Comparison of ENCODE assay signal across 26 cellular contexts in genomic region chr9:88462191-88462590, GRCh38.
DNase-seq lines count a peak whose midpoint lies in the region; ATAC-seq and TF ChIP-seq lines count a peak whose summit lies in the region.
"Had no signal": no experiment of that assay in that cellular context is flagged by ENCODE, and none has a peak within 500 bp of the region (broad histone marks: within the 10 kb centered on the region; RNA-seq: fewer than 3 reads in every experiment).

No MANE protein-coding gene starts in this region.

- H3K4me3 Mint-ChIP-seq in stimulated activated effector memory CD8-positive, alpha-beta T cell treated with anti-CD3 and anti-CD28 coated beads, Interleukin-12 subunit alpha, Interleukin-12 subunit beta, amount 100 ng/mL, for 72 hours = no peak overlapping the region
- H3K4me3 Mint-ChIP-seq: activated T-cell treated with anti-CD3 and anti-CD28 coated beads, Interleukin-2, amount 50 U/mL, for 4 hours; naive B cell; stimulated activated naive B cell treated with anti-CD40 and anti-IgM and Interleukin-4, amounts not matched to agents 10 μg/mL and 1 μg/mL and 100 μg/mL, for 72 hours; T-helper 1 cell treated with Interleukin-12 subunit alpha and Interleukin-12 subunit beta and Interleukin-4 antibody, amounts not matched to agents 30 μg/mL and 1 μg/mL, for 36 hours had no signal

- no peak for TF ChIP-seq CTCF in mammary epithelial cell (conservative IDR thresholded peaks at IDR 0.05 in 1 of 2, IDR thresholded peaks at IDR 0.05 in 1 of 2; ENCODE audit: extremely low read depth in 1 of 2, insufficient read depth in 1 of 2, low read depth in 1 of 2, low read length in 2 of 2)

- peaks cover 30% of the 10 kb centered on the region for H3K4me1 Mint-ChIP-seq in stimulated activated effector memory CD8-positive, alpha-beta T cell treated with anti-CD3 and anti-CD28 coated beads, Interleukin-12 subunit alpha, Interleukin-12 subunit beta, amount 100 ng/mL, for 72 hours

- in situ Hi-C loops in mammary epithelial cell (cut with MboI; ENCODE audit: low sequenced_read_pairs in 2 of 2) = no loop called here
- in situ Hi-C loops in HAP-1 (cut with MboI; ENCODE audit: low sequenced_read_pairs) = no loop called here

- no peak overlapping the region for H3K9ac ChIP-seq in mammary epithelial cell (ENCODE audit: insufficient read depth, low read length)
- no peak overlapping the region for H3K9ac ChIP-seq in Karpas-422 (ENCODE audit: low read length)

- no peak overlapping the region for H3K4me3 ChIP-seq in mammary epithelial cell (replicated peaks in 1 of 3; ENCODE audit: insufficient read depth in 1 of 3, low read depth in 2 of 3, low read length in 3 of 3)
- no peak overlapping the region for H3K4me3 ChIP-seq in Karpas-422 (ENCODE audit: low read length)
- H3K4me3 ChIP-seq in HAP-1 = no peak overlapping the region
- H3K4me3 ChIP-seq: cardiac muscle cell, K562, SK-N-MC, spleen, uterus had no signal

- H4K20me1 ChIP-seq in mammary epithelial cell (ENCODE audit: insufficient read depth, low read length) (no peaks in the 10 kb centered on the region), Karpas-422 (ENCODE audit: insufficient read depth, low read depth, low read length) (no peaks in the 10 kb centered on the region)

- dilution Hi-C loops in mammary epithelial cell (cut with HindIII; ENCODE audit: low sequenced_read_pairs) = no loop called here

- H3K9me3 Mint-ChIP-seq in stimulated activated effector memory CD8-positive, alpha-beta T cell treated with anti-CD3 and anti-CD28 coated beads, Interleukin-12 subunit alpha, Interleukin-12 subunit beta, amount 100 ng/mL, for 72 hours = no peaks in the 10 kb centered on the region
- H3K9me3 Mint-ChIP-seq: activated T-cell treated with anti-CD3 and anti-CD28 coated beads, Interleukin-2, amount 50 U/mL, for 4 hours; naive B cell; stimulated activated naive B cell treated with anti-CD40 and anti-IgM and Interleukin-4, amounts not matched to agents 10 μg/mL and 1 μg/mL and 100 μg/mL, for 72 hours; T-helper 1 cell treated with Interleukin-12 subunit alpha and Interleukin-12 subunit beta and Interleukin-4 antibody, amounts not matched to agents 30 μg/mL and 1 μg/mL, for 36 hours had no signal

- 87% methylated on average over 6 of the region's 6 CpGs for WGBS in mammary epithelial cell (ENCODE audit: low coverage, missing lambda C conversion rate)

- CTCF ChIA-PET in mammary epithelial cell (lab: Charles Lee; ENCODE audit: low non-redundant PET) = no interaction called here

- H3K4me2 ChIP-seq in mammary epithelial cell (ENCODE audit: insufficient read depth, low read depth, low read length) (peak overlapping the region; percentile 15), Karpas-422 (ENCODE audit: low read depth, low read length, poor library complexity, severe bottlenecking) (no peak overlapping the region)

- H3K36me3 Mint-ChIP-seq in stimulated activated effector memory CD8-positive, alpha-beta T cell treated with anti-CD3 and anti-CD28 coated beads, Interleukin-12 subunit alpha, Interleukin-12 subunit beta, amount 100 ng/mL, for 72 hours = peaks cover 16% of the 10 kb centered on the region

- H3K4me1 ChIP-seq in mammary epithelial cell (ENCODE audit: insufficient read depth, low read length) (peaks cover 50% of the 10 kb centered on the region), Karpas-422 (ENCODE audit: low read length) (no peaks in the 10 kb centered on the region), HAP-1 (peaks cover 4% of the 10 kb centered on the region; the same call in 1 of the 2 replicates)
- H3K4me1 ChIP-seq: spleen had no signal

- no peak overlapping the region for H3K27ac Mint-ChIP-seq in stimulated activated effector memory CD8-positive, alpha-beta T cell treated with anti-CD3 and anti-CD28 coated beads, Interleukin-12 subunit alpha, Interleukin-12 subunit beta, amount 100 ng/mL, for 72 hours
- H3K27ac Mint-ChIP-seq: naive B cell; stimulated activated naive B cell treated with anti-CD40 and anti-IgM and Interleukin-4, amounts not matched to agents 10 μg/mL and 1 μg/mL and 100 μg/mL, for 72 hours; T-helper 1 cell treated with Interleukin-12 subunit alpha and Interleukin-12 subunit beta and Interleukin-4 antibody, amounts not matched to agents 30 μg/mL and 1 μg/mL, for 36 hours had no signal

- H2AFZ ChIP-seq in mammary epithelial cell (ENCODE audit: low read depth, low read length) = no peak overlapping the region
- H2AFZ ChIP-seq in Karpas-422 (ENCODE audit: low read length) = no peak overlapping the region

- H3K9me3 ChIP-seq in mammary epithelial cell (replicated peaks; ENCODE audit: insufficient read depth, low read length) (no peaks in the 10 kb centered on the region), Karpas-422 (ENCODE audit: low read length) (no peaks in the 10 kb centered on the region), HAP-1 (no peaks in the 10 kb centered on the region)
- H3K9me3 ChIP-seq: spleen, uterus had no signal

- no peaks in the 10 kb centered on the region for H3K9me2 ChIP-seq in Karpas-422 (replicated peaks; ENCODE audit: insufficient read depth, low read length)

- H3K27me3 ChIP-seq in mammary epithelial cell (ENCODE audit: insufficient read depth, low read length) = no peaks in the 10 kb centered on the region
- H3K27me3 ChIP-seq in Karpas-422 (ENCODE audit: low read length) = no peaks in the 10 kb centered on the region
- no peaks in the 10 kb centered on the region for H3K27me3 ChIP-seq in HAP-1 (ENCODE audit: low read depth)
- H3K27me3 ChIP-seq: cardiac muscle cell, spleen, uterus had no signal

- peaks cover 56% of the 10 kb centered on the region for H3K79me2 ChIP-seq in mammary epithelial cell (ENCODE audit: insufficient read depth, low read length)
- peaks cover 62% of the 10 kb centered on the region for H3K79me2 ChIP-seq in Karpas-422 (ENCODE audit: low read length)

- peaks cover 1% of the 10 kb centered on the region for H3K36me3 ChIP-seq in mammary epithelial cell (ENCODE audit: insufficient read depth, low read length)
- H3K36me3 ChIP-seq in Karpas-422 (ENCODE audit: insufficient read depth, low read length) = no peaks in the 10 kb centered on the region; the same call in 1 of the 2 replicates
- no peaks in the 10 kb centered on the region for H3K36me3 ChIP-seq in HAP-1 (replicated peaks)
- H3K36me3 ChIP-seq: uterus had no signal

- no TSS peak for BruUV-seq in mammary epithelial cell (replicated peaks; lab: Mats Ljungman, UMichigan)

- intact Hi-C loops in mammary epithelial cell (cut with micrococcal nuclease) = no loop called here

- H3K27ac ChIP-seq in mammary epithelial cell (ENCODE audit: insufficient read depth, low read depth, low read length) (peak overlapping the region; percentile 23), Karpas-422 (ENCODE audit: low read length) (no peak overlapping the region)
- H3K27ac ChIP-seq: cardiac muscle cell, SK-N-MC, spleen, uterus had no signal

- no peak for ATAC-seq in stimulated activated effector memory CD8-positive, alpha-beta T cell treated with anti-CD3 and anti-CD28 coated beads, Interleukin-12 subunit alpha, Interleukin-12 subunit beta, amount 100 ng/mL, for 72 hours
- ATAC-seq: activated T-cell treated with anti-CD3 and anti-CD28 coated beads, Interleukin-2, amount 50 U/mL, for 4 hours; K562; stimulated activated naive B cell treated with anti-CD40 and anti-IgM and Interleukin-4, amounts not matched to agents 10 μg/mL and 1 μg/mL and 100 μg/mL, for 72 hours had no signal

- DNase-seq in EH (ENCODE audit: low read depth) (peak; percentile 58), M059J (ENCODE audit: low read depth) (peak; percentile 59), mammary epithelial cell (peak; percentile 83), kidney tubule cell (ENCODE audit: low spot score) (peak; percentile 82), Karpas-422 (no peak), HAP-1 (ENCODE audit: low spot score in 2 of 2) (no peak)
- no peak for DNase-seq in stimulated activated effector memory CD8-positive, alpha-beta T cell treated with anti-CD3 and anti-CD28 coated beads, Interleukin-12 subunit alpha, Interleukin-12 subunit beta, amount 100 ng/mL, for 72 hours (ENCODE audit: low spot score in 2 of 2)
- DNase-seq in stimulated activated naive CD4-positive, alpha-beta T cell (lab: John Stamatoyannopoulos, UW) = no peak
- DNase-seq: ACHN; activated CD4-positive, alpha-beta T cell treated with anti-CD3 and anti-CD28 coated beads for 4 hours; activated T-cell treated with anti-CD3 and anti-CD28 coated beads, Interleukin-2, amount 50 U/mL, for 4 hours; C1 segment of cervical spinal cord; head of caudate nucleus; mesendoderm; MV-4-11; naive B cell; NCI-H1694; retina; spleen; stimulated activated CD4-positive, alpha-beta T cell treated with anti-CD3 and anti-CD28 coated beads, Interleukin-4, amount 100 ng/mL, for 1 hour; stimulated activated naive B cell treated with anti-CD40 and anti-IgM and Interleukin-4, amounts not matched to agents 10 μg/mL and 1 μg/mL and 100 μg/mL, for 72 hours; uterus had no signal

Comparison
In these comparisons a context has a peak if more than half of its experiments do, and no peak if none do; other contexts are left out.
1. DNase-seq: peak in EH (single experiment), M059J (single experiment), mammary epithelial cell (single experiment) and kidney tubule cell (single experiment); none in Karpas-422 (single experiment), stimulated activated effector memory CD8-positive, alpha-beta T cell treated with anti-CD3 and anti-CD28 coated beads, Interleukin-12 subunit alpha, Interleukin-12 subunit beta, amount 100 ng/mL, for 72 hours (0 of 2), HAP-1 (0 of 2) and stimulated activated naive CD4-positive, alpha-beta T cell (0 of 6).